27 cellular contexts compared by ENCODE assay signal in the genomic region with DNA sequence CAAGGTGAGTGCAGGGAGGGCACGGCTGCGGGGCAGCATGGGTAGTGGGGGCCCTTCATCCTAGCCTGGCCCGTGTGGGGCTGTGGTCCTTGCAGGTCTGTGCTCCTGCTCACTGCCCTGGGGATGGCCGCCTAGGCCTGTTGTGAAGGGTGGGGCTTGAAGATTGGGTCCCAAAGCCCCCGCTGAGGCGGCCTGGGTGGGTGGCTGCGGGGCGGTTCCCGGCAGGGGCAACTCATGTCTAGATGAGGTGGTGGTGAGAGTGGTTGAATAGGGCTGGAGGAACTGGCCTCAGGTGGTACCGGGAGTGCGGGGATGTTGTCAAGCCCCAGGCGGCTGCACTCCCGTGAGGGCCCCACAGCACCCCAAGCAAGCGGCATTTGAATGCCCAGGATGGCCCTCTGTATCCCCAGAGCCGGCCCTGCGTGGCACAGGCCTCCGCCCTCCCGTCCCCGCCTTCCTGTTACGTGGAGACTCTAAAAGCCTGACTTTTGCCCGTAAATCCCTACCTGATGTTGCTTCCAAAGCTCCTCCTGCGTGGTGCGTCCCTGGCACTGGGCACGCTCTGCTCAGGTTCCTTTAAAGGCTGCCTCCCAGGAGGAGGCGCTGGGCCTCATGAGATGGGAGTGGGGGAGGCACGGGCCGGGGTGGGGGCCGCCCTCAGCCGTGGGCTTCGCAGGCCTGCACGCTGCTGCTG. TPM values are rescaled to one million over a fixed set of nuclear protein-coding genes. Genes with fewer than 3 reads are reported as not detected.
"Had no signal": no experiment of that assay in that cellular context is flagged by ENCODE, and none has a peak within 500 bp of the region (broad histone marks: within the 10 kb centered on the region; RNA-seq: fewer than 3 reads in every experiment).

No MANE protein-coding gene starts in this region.

- H3K27me3 ChIP-seq: Peyer's patch, SJSA1 had no signal

- H3K4me1 ChIP-seq: SJSA1 had no signal

- H3K4me3 ChIP-seq: Peyer's patch, SJSA1 had no signal

- H3K9me3 ChIP-seq: Peyer's patch, SJSA1 had no signal

- ATAC-seq: activated CD8-positive, alpha-beta memory T cell treated with anti-CD3 and anti-CD28 coated beads, Interleukin-2, amount 10 ng/mL, durations not matched to agents 7 days and 5 days; SK-N-SH treated with all-trans-retinoic acid at 6 μM for 48 hours had no signal

- H3K27ac ChIP-seq: Peyer's patch, RWPE1, SJSA1 had no signal

- H3K36me3 Mint-ChIP-seq: activated CD8-positive, alpha-beta memory T cell treated with anti-CD3 and anti-CD28 coated beads, Interleukin-2, amount 10 ng/mL, durations not matched to agents 7 days and 5 days; activated naive CD8-positive, alpha-beta T cell had no signal

- H3K27me3 Mint-ChIP-seq: activated CD4-positive, alpha-beta T cell treated with anti-CD3 and anti-CD28 coated beads, Interleukin-2, amount 10 ng/mL, durations not matched to agents 24 days and 14 days; activated CD8-positive, alpha-beta memory T cell treated with anti-CD3 and anti-CD28 coated beads, Interleukin-2, amount 10 ng/mL, durations not matched to agents 7 days and 5 days; activated naive CD8-positive, alpha-beta T cell; activated T-cell treated with anti-CD3 and anti-CD28 coated beads, Interleukin-2, amount 50 U/mL, for 24 hours; brain had no signal

- H3K9me3 Mint-ChIP-seq: activated CD4-positive, alpha-beta T cell treated with anti-CD3 and anti-CD28 coated beads, Interleukin-2, amount 10 ng/mL, durations not matched to agents 24 days and 14 days; activated T-cell treated with anti-CD3 and anti-CD28 coated beads, Interleukin-2, amount 50 U/mL, for 24 hours; brain; T-helper 2 cell treated with Interferon-gamma antibody and Interleukin-4, amounts not matched to agents 5 μg/mL and 100 μg/mL, for 36 hours had no signal

- DNase-seq: activated CD4-positive, alpha-beta T cell treated with anti-CD3 and anti-CD28 coated beads for 1 hour; activated CD4-positive, alpha-beta T cell treated with anti-CD3 and anti-CD28 coated beads, Interleukin-2, amount 10 ng/mL, durations not matched to agents 24 days and 14 days; activated CD4-positive, alpha-beta T cell treated with anti-CD3 and anti-CD28 coated beads, Interleukin-2, amount 50 U/mL, for 48 hours; activated CD8-positive, alpha-beta memory T cell treated with anti-CD3 and anti-CD28 coated beads, Interleukin-2, amount 10 ng/mL, durations not matched to agents 7 days and 5 days; activated effector memory CD4-positive, alpha-beta T cell treated with anti-CD3 and anti-CD28 coated beads, Interleukin-2, amount 50 U/mL, for 16 hours; activated naive CD4-positive, alpha-beta T cell treated with Interleukin-2 at 50 U/mL for 16 hours; activated T-cell treated with anti-CD3 and anti-CD28 coated beads, Interleukin-2, amount 50 U/mL, for 24 hours; amygdala; Kasumi-1; KBM-7; NCI-H1105 treated with DMSO at 0.1 percent for 48 hours; NCI-H1436 treated with DMSO at 0.1 percent for 48 hours; NCI-H187; NCI-H2081; NCI-H446; NCI-H524; Peyer's patch; SHP77; SW 1271 had no signal

- H3K4me1 Mint-ChIP-seq: activated CD4-positive, alpha-beta T cell treated with anti-CD3 and anti-CD28 coated beads, Interleukin-2, amount 10 ng/mL, durations not matched to agents 24 days and 14 days; activated CD8-positive, alpha-beta memory T cell treated with anti-CD3 and anti-CD28 coated beads, Interleukin-2, amount 10 ng/mL, durations not matched to agents 7 days and 5 days had no signal

- H3K27ac Mint-ChIP-seq: activated CD4-positive, alpha-beta T cell treated with anti-CD3 and anti-CD28 coated beads, Interleukin-2, amount 10 ng/mL, durations not matched to agents 24 days and 14 days; activated CD8-positive, alpha-beta memory T cell treated with anti-CD3 and anti-CD28 coated beads, Interleukin-2, amount 10 ng/mL, durations not matched to agents 7 days and 5 days; activated naive CD8-positive, alpha-beta T cell; activated T-cell treated with anti-CD3 and anti-CD28 coated beads, Interleukin-2, amount 50 U/mL, for 24 hours; brain; T-helper 2 cell treated with Interferon-gamma antibody and Interleukin-4, amounts not matched to agents 5 μg/mL and 100 μg/mL, for 36 hours had no signal

- H3K4me3 Mint-ChIP-seq: activated CD4-positive, alpha-beta T cell treated with anti-CD3 and anti-CD28 coated beads, Interleukin-2, amount 10 ng/mL, durations not matched to agents 24 days and 14 days; activated CD8-positive, alpha-beta memory T cell treated with anti-CD3 and anti-CD28 coated beads, Interleukin-2, amount 10 ng/mL, durations not matched to agents 7 days and 5 days; activated naive CD8-positive, alpha-beta T cell; activated T-cell treated with anti-CD3 and anti-CD28 coated beads, Interleukin-2, amount 50 U/mL, for 24 hours; brain; T-helper 2 cell treated with Interferon-gamma antibody and Interleukin-4, amounts not matched to agents 5 μg/mL and 100 μg/mL, for 36 hours had no signal

RNA-seq across cellular contexts. Expression of a gene that starts 16.6 kb away (rescaled TPM):
- total RNA-seq: activated CD4-positive, alpha-beta T cell treated with anti-CD3 and anti-CD28 coated beads, Interleukin-2, amount 10 ng/mL, durations not matched to agents 24 days and 14 days; activated CD8-positive, alpha-beta memory T cell treated with anti-CD3 and anti-CD28 coated beads, Interleukin-2, amount 10 ng/mL, durations not matched to agents 7 days and 5 days; SJSA1; T-helper 1 cell treated with Interleukin-12 subunit alpha and Interleukin-12 subunit beta and Interleukin-4 antibody, amounts not matched to agents 30 ng/mL and 1 ng/mL, for 36 hours had no signal

RNA-seq across cellular contexts. Expression of a gene that starts 35.5 kb away (rescaled TPM):
- total RNA-seq: astrocyte, SJSA1 had no signal
